9 cellular contexts compared by ENCODE assay signal in genomic region chr2:213021971-213022899, GRCh38.
A peak's percentile ranks its signal among the peaks of the same experiment; 100 is the strongest.
DNase-seq lines count a peak whose midpoint lies in the region; ATAC-seq and TF ChIP-seq lines count a peak whose summit lies in the region.
"Had no signal": no experiment of that assay in that cellular context is flagged by ENCODE, and none has a peak within 500 bp of the region (broad histone marks: within the 10 kb centered on the region; RNA-seq: fewer than 3 reads in every experiment).

No MANE protein-coding gene starts in this region.

- peaks cover 5% of the 10 kb centered on the region for H3K27me3 Mint-ChIP-seq in activated naive CD8-positive, alpha-beta T cell treated with anti-CD3 and anti-CD28 coated beads, Interleukin-2, amount 50 U/mL, for 24 hours

- H3K36me3 Mint-ChIP-seq in activated naive CD8-positive, alpha-beta T cell treated with anti-CD3 and anti-CD28 coated beads, Interleukin-2, amount 50 U/mL, for 24 hours (ENCODE audit: low read depth), result peaks cover 10% of the 10 kb centered on the region

- H3K4me3 ChIP-seq in coronary artery, result no peak overlapping the region

- peak; percentile 81 for ATAC-seq in HG03045 (IDR thresholded peaks at IDR 0.05; ENCODE audit: unreplicated experiment)
- ATAC-seq in activated naive CD8-positive, alpha-beta T cell treated with anti-CD3 and anti-CD28 coated beads, Interleukin-2, amount 50 U/mL, for 24 hours, result peak; percentile 97

- TF ChIP-seq POLR2A in GM18951 (IDR thresholded peaks at IDR 0.05; ENCODE audit: extremely low read depth, insufficient read depth, insufficient read length), result peak; percentile 58

- H3K27ac ChIP-seq in coronary artery, result no peak overlapping the region
- H3K27ac ChIP-seq: parathyroid adenoma had no signal

- in situ Hi-C loops in ACHN (cut with HindIII; ENCODE audit: low pct_ligation_motif_present, low pct_unique_long_range_greater_than_20kb, low sequenced_read_pairs) (no loop called here), GM18951 (cut with MboI; ENCODE audit: low sequenced_read_pairs, unreplicated experiment) (loop anchor here (5.0 kb wide), 1 partner anchor 205 kb away; no protein-coding TSS in a partner anchor)

- peaks cover 2% of the 10 kb centered on the region for H3K9me3 Mint-ChIP-seq in activated naive CD8-positive, alpha-beta T cell treated with anti-CD3 and anti-CD28 coated beads, Interleukin-2, amount 50 U/mL, for 24 hours

- peak overlapping the region; percentile 78 for H3K27ac Mint-ChIP-seq in activated naive CD8-positive, alpha-beta T cell treated with anti-CD3 and anti-CD28 coated beads, Interleukin-2, amount 50 U/mL, for 24 hours

- DNase-seq in ACHN (peak; percentile 18), 8988T (no peak), coronary artery (ENCODE audit: low spot score) (no peak), mucosa of gallbladder (ENCODE audit: low spot score) (no peak), HT-29 (ENCODE audit: low spot score) (no peak)
- no peak for DNase-seq in activated naive CD8-positive, alpha-beta T cell treated with anti-CD3 and anti-CD28 coated beads, Interleukin-2, amount 50 U/mL, for 24 hours

- peak overlapping the region; percentile 35 for H3K4me3 Mint-ChIP-seq in activated naive CD8-positive, alpha-beta T cell treated with anti-CD3 and anti-CD28 coated beads, Interleukin-2, amount 50 U/mL, for 24 hours

- H3K4me1 Mint-ChIP-seq in activated naive CD8-positive, alpha-beta T cell treated with anti-CD3 and anti-CD28 coated beads, Interleukin-2, amount 50 U/mL, for 24 hours, result peaks cover 29% of the 10 kb centered on the region

- no peak for TF ChIP-seq CTCF in coronary artery (IDR thresholded peaks at IDR 0.05)
